8 cellular contexts compared by ENCODE assay signal in the genomic region with DNA sequence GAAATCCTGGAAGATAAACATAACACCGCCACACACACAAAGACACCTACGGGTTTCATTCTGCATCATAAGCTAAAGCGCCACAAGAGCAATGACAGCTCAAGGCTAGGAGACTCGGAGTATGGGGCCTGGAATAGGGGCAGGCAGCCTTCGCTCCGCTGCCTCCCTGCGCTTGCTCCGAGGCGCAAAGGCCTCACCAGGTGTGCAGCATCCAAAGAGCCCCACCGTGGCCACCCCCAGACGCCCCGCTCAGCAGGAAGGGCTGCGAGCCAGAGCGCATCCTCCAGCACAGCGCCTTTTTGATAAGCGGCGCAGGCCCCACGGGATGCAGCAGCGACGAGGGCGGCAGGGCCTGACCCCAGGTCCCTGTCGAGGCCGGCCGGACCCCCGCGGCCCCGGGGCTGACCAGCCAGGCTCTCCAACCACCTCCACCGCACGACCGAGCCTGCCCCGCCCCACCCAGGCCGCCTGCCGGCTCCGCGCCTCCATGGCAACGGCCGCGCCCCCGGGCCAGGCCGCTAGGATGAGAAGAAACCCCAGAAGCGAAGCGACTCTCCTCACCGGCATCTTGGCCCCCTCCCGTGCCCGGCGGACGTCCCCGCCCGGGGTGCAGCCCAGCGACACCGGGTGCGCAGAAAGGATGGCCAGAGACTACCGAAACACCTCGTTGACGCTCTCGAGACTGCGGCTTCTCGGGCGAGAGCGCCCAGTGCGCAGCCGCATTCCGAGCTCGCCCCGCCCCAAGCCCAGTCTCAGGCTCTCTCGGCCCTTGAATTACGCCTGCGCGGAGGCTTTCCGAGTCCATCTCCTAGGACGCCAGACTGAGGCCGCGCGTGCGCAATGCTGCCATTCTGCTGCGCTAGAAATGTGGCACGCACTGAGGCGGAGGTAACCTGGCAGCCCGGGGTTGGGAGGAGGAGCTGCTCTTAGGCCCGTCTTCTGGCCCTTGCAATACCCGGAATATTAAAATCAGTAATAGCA. TPM values are rescaled to one million over a fixed set of nuclear protein-coding genes. Genes with fewer than 3 reads are reported as not detected.
A peak's percentile ranks its signal among the peaks of the same experiment; 100 is the strongest.
DNase-seq lines count a peak whose midpoint lies in the region; ATAC-seq and TF ChIP-seq lines count a peak whose summit lies in the region.

A gene (minus strand): TSS at position 694 of the 981 bp plus-strand sequence. CDS start 127 bp downstream, at position 567.

- H3K27me3 ChIP-seq in gastroesophageal sphincter (peaks cover 8% of the 10 kb centered on the region), neutrophil (peaks cover 72% of the 10 kb centered on the region)

- H3K4me3 ChIP-seq in gastroesophageal sphincter (peak within 1 kb of the TSS; percentile 69 to 73), neutrophil (ENCODE audit: low read depth in 1 of 2, low read length in 1 of 2) (peak within 1 kb of the TSS; percentile 79)

- CTCF ChIA-PET in HEK293T (lab: Yijun Ruan, JAX): interaction anchor here (0.7 to 1.2 kb wide), 4 partner anchors 10 to 83 kb away, joined by 4 to 7 read pairs (median 4); a partner anchor contains a TSS

- POLR2A ChIA-PET in HEK293T (lab: Yijun Ruan, JAX): interaction anchor here (0.5 to 2.6 kb wide), 29 partner anchors 8 to 444 kb away, joined by 3 to 16 read pairs (median 4); a partner anchor contains a TSS

- H3K4me1 ChIP-seq in gastroesophageal sphincter (peaks cover 0 to 18% (median 6%) of the 10 kb centered on the region in 3 donors), neutrophil (ENCODE audit: control insufficient read depth in 1 of 2, insufficient read depth in 1 of 2, low read depth in 1 of 2, low read length in 1 of 2) (peaks cover 9 to 10% of the 10 kb centered on the region in 2 experiments)

- peaks cover 0 to 2% (median 0%) of the 10 kb centered on the region in 3 donors for H3K9me3 ChIP-seq in gastroesophageal sphincter
- no peaks in the 10 kb centered on the region for H3K9me3 ChIP-seq in neutrophil

- ATAC-seq in gastroesophageal sphincter: peak; percentile 98

- in situ Hi-C loops in SK-MEL-5 (cut with HindIII; ENCODE audit: low pct_unique_long_range_greater_than_20kb, low sequenced_read_pairs): no loop called here

- WGBS in gastroesophageal sphincter (ENCODE audit: low coverage in 1 of 2), 2 donors: 0% methylated on average over 1 to 5 of the region's 81 CpGs

- no peak for TF ChIP-seq EP300 in gastroesophageal sphincter (IDR thresholded peaks at IDR 0.05)

- peak within 1 kb of the TSS in 3 of 4 donors; percentile 78 to 90 (median 81) for H3K27ac ChIP-seq in gastroesophageal sphincter
- peak within 1 kb of the TSS; percentile 46 for H3K27ac ChIP-seq in neutrophil

- peaks cover 0 to 9% of the 10 kb centered on the region in 2 donors for H3K36me3 ChIP-seq in gastroesophageal sphincter
- H3K36me3 ChIP-seq in neutrophil: no peaks in the 10 kb centered on the region

- DNase-seq in GM04503 (ENCODE audit: low read depth) (peak; percentile 70), HEK293T (ENCODE audit: extremely low spot score) (peak; percentile 100), MV-4-11 (lab: John Stamatoyannopoulos, UW) (peak; percentile 94), SK-MEL-5 (ENCODE audit: low read depth, low spot score) (peak; percentile 98), superior temporal gyrus (ENCODE audit: extremely low spot score) (peak; percentile 99)
- DNase-seq in activated naive CD4-positive, alpha-beta T cell treated with Interleukin-2 at 50 U/mL for 16 hours: peak; percentile 99

- TF ChIP-seq POLR2A in gastroesophageal sphincter (IDR thresholded peaks at IDR 0.05): peak in 1 of 2 donors; percentile 24

- TF ChIP-seq CTCF in gastroesophageal sphincter (IDR thresholded peaks at IDR 0.05) (peak in 2 of 4 experiments; percentile 53 to 62), neutrophil (IDR thresholded peaks at IDR 0.05) (no peak)

TF ChIP-seq in HEK293T, 16 proteins besides CTCF, POLR2A, EP300 and RAD21:
- no peak for TF ChIP-seq ZNF384 (IDR thresholded peaks at IDR 0.05)
- TF ChIP-seq BHLHE40 (IDR thresholded peaks at IDR 0.05; ENCODE audit: borderline replicate concordance): no peak
- no peak for TF ChIP-seq HDGF (IDR thresholded peaks at IDR 0.05; ENCODE audit: borderline replicate concordance)
- no peak for TF ChIP-seq SP1 (IDR thresholded peaks at IDR 0.05)
- TF ChIP-seq SUZ12 (IDR thresholded peaks at IDR 0.05): no peak
- no peak; the same call in 1 of the 2 replicates for TF ChIP-seq L3MBTL2 (conservative IDR thresholded peaks at IDR 0.05)
- no peak for TF ChIP-seq FOXM1 (IDR thresholded peaks at IDR 0.05; ENCODE audit: borderline replicate concordance)
- no peak for TF ChIP-seq FOXA1 (IDR thresholded peaks at IDR 0.05)
- no peak for TF ChIP-seq TARDBP (IDR thresholded peaks at IDR 0.05)
- no peak for TF ChIP-seq FOXK2 (IDR thresholded peaks at IDR 0.05)
- TF ChIP-seq ELF4 (IDR thresholded peaks at IDR 0.05): no peak
- TF ChIP-seq, protein P1, sequence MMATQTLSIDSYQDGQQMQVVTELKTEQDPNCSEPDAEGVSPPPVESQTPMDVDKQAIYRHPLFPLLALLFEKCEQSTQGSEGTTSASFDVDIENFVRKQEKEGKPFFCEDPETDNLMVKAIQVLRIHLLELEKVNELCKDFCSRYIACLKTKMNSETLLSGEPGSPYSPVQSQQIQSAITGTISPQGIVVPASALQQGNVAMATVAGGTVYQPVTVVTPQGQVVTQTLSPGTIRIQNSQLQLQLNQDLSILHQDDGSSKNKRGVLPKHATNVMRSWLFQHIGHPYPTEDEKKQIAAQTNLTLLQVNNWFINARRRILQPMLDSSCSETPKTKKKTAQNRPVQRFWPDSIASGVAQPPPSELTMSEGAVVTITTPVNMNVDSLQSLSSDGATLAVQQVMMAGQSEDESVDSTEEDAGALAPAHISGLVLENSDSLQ (IDR thresholded peaks at IDR 0.05): no peak
- TF ChIP-seq CTBP1 (IDR thresholded peaks at IDR 0.05; ENCODE audit: borderline replicate concordance): no peak
- no peak for TF ChIP-seq NFRKB (IDR thresholded peaks at IDR 0.05)
- TF ChIP-seq LEF1 (IDR thresholded peaks at IDR 0.05; ENCODE audit: borderline replicate concordance): no peak
- no peak for TF ChIP-seq ARNT (IDR thresholded peaks at IDR 0.05)

RNA-seq across cellular contexts. Expression of the gene that starts here (rescaled TPM):
- 6.7 and 10.9 TPM in 2 replicates for total RNA-seq in SK-MEL-5 (2014; rRNA removed; shearing (Covaris generic))
- polyA plus RNA-seq in SK-MEL-5 (2015; cell fraction: cytosol; rRNA removed): 5.8 and 6.1 TPM in 2 replicates
- 10.4 and 11.0 TPM in 2 replicates for polyA plus RNA-seq in SK-MEL-5 (2015; cell fraction: nucleus; rRNA removed)
- total RNA-seq in gastroesophageal sphincter: 10 to 100 TPM in 1 of 4 donors, 1 to 10 TPM in 3; 5.9 to 12.5 (median 7.7) TPM

Comparison
In these comparisons a context has a peak if more than half of its experiments do, and no peak if none do; other contexts are left out.
1. Peak in every context shown above with its lines: DNase-seq, ATAC-seq, H3K4me3 ChIP-seq and H3K27ac ChIP-seq.